In the genomic region with DNA sequence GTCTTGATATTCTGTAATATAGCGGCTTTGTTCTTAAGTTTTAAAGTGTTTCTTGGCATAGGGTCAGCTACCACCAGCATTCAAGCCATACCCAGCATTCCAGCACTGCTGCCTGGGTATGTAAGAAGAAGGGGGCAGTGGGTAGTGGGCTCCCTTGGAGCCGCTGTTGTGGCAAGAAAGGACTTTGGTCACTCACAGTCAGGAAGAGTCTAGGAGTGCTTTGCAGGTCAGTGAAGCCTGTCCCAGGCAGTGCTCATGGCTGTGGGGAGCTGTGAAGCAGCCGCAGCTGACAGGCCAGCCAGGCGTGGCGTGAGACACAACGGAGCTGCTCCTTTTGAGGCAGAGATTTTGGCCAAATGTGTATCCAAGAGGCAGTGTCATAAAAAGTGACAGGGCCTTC, we compare ENCODE assay signal across 1 cellular context.
A peak's percentile ranks its signal among the peaks of the same experiment; 100 is the strongest.
TF ChIP-seq lines count a peak whose summit lies in the region.

No MANE protein-coding gene starts in this region.

TF ChIP-seq in HepG2, 621 proteins besides CTCF, POLR2A, EP300 and RAD21 (continued from another document):
- TF ChIP-seq, protein P1, sequence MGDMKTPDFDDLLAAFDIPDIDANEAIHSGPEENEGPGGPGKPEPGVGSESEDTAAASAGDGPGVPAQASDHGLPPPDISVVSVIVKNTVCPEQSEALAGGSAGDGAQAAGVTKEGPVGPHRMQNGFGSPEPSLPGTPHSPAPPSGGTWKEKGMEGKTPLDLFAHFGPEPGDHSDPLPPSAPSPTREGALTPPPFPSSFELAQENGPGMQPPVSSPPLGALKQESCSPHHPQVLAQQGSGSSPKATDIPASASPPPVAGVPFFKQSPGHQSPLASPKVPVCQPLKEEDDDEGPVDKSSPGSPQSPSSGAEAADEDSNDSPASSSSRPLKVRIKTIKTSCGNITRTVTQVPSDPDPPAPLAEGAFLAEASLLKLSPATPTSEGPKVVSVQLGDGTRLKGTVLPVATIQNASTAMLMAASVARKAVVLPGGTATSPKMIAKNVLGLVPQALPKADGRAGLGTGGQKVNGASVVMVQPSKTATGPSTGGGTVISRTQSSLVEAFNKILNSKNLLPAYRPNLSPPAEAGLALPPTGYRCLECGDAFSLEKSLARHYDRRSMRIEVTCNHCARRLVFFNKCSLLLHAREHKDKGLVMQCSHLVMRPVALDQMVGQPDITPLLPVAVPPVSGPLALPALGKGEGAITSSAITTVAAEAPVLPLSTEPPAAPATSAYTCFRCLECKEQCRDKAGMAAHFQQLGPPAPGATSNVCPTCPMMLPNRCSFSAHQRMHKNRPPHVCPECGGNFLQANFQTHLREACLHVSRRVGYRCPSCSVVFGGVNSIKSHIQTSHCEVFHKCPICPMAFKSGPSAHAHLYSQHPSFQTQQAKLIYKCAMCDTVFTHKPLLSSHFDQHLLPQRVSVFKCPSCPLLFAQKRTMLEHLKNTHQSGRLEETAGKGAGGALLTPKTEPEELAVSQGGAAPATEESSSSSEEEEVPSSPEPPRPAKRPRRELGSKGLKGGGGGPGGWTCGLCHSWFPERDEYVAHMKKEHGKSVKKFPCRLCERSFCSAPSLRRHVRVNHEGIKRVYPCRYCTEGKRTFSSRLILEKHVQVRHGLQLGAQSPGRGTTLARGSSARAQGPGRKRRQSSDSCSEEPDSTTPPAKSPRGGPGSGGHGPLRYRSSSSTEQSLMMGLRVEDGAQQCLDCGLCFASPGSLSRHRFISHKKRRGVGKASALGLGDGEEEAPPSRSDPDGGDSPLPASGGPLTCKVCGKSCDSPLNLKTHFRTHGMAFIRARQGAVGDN (CRISPR knock-in tag; IDR thresholded peaks at IDR 0.05), result peak; percentile 72
- TF ChIP-seq FOXC1 (CRISPR knock-in tag; IDR thresholded peaks at IDR 0.05; ENCODE audit: borderline replicate concordance), result no peak; the same call in 1 of the 2 replicates
- TF ChIP-seq, protein P2, sequence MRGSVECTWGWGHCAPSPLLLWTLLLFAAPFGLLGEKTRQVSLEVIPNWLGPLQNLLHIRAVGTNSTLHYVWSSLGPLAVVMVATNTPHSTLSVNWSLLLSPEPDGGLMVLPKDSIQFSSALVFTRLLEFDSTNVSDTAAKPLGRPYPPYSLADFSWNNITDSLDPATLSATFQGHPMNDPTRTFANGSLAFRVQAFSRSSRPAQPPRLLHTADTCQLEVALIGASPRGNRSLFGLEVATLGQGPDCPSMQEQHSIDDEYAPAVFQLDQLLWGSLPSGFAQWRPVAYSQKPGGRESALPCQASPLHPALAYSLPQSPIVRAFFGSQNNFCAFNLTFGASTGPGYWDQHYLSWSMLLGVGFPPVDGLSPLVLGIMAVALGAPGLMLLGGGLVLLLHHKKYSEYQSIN (CRISPR knock-in tag; IDR thresholded peaks at IDR 0.05; ENCODE audit: borderline replicate concordance), result no peak
- 0 out of 2 replicates have a peak, but pooled peaks have one; percentile 67 for TF ChIP-seq ZBTB38 (CRISPR knock-in tag; IDR thresholded peaks at IDR 0.05)
- no peak for TF ChIP-seq PLRG1 (conservative IDR thresholded peaks at IDR 0.05)
- no peak for TF ChIP-seq ZNF761 (CRISPR knock-in tag; conservative IDR thresholded peaks at IDR 0.05)
- no peak for TF ChIP-seq ZNF780A (CRISPR knock-in tag; IDR thresholded peaks at IDR 0.05)
- no peak for TF ChIP-seq ZFP37 (CRISPR knock-in tag; IDR thresholded peaks at IDR 0.05; ENCODE audit: borderline replicate concordance)
- peak; percentile 45; the same call in 1 of the 2 replicates for TF ChIP-seq GATAD2A (CRISPR knock-in tag; IDR thresholded peaks at IDR 0.05)
- TF ChIP-seq ZMYM2 (CRISPR knock-in tag; IDR thresholded peaks at IDR 0.05), result no peak
- TF ChIP-seq, protein P3, sequence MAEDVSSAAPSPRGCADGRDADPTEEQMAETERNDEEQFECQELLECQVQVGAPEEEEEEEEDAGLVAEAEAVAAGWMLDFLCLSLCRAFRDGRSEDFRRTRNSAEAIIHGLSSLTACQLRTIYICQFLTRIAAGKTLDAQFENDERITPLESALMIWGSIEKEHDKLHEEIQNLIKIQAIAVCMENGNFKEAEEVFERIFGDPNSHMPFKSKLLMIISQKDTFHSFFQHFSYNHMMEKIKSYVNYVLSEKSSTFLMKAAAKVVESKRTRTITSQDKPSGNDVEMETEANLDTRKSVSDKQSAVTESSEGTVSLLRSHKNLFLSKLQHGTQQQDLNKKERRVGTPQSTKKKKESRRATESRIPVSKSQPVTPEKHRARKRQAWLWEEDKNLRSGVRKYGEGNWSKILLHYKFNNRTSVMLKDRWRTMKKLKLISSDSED (CRISPR knock-in tag; IDR thresholded peaks at IDR 0.05), result no peak
- peak; percentile 61; the same call in 1 of the 2 replicates for TF ChIP-seq WIZ (CRISPR knock-in tag; IDR thresholded peaks at IDR 0.05)
- TF ChIP-seq ELF3 (CRISPR knock-in tag; IDR thresholded peaks at IDR 0.05), result 0 out of 2 replicates have a peak, but pooled peaks have one; percentile 24
- TF ChIP-seq, protein P4, sequence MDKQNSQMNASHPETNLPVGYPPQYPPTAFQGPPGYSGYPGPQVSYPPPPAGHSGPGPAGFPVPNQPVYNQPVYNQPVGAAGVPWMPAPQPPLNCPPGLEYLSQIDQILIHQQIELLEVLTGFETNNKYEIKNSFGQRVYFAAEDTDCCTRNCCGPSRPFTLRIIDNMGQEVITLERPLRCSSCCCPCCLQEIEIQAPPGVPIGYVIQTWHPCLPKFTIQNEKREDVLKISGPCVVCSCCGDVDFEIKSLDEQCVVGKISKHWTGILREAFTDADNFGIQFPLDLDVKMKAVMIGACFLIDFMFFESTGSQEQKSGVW (CRISPR knock-in tag; IDR thresholded peaks at IDR 0.05; ENCODE audit: borderline replicate concordance), result no peak
- no peak for TF ChIP-seq REL (CRISPR knock-in tag; conservative IDR thresholded peaks at IDR 0.05)
- no peak for TF ChIP-seq ZSCAN29 (CRISPR knock-in tag; conservative IDR thresholded peaks at IDR 0.05)
- TF ChIP-seq, protein P5, sequence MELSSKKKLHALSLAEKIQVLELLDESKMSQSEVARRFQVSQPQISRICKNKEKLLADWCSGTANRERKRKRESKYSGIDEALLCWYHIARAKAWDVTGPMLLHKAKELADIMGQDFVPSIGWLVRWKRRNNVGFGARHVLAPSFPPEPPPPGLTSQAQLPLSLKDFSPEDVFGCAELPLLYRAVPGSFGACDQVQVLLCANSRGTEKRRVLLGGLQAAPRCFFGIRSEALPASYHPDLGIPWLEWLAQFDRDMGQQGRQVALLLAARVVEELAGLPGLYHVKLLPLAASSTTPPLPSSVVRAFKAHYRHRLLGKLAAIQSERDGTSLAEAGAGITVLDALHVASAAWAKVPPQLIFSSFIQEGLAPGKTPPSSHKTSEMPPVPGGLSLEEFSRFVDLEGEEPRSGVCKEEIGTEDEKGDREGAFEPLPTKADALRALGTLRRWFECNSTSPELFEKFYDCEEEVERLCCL (CRISPR knock-in tag; IDR thresholded peaks at IDR 0.05; ENCODE audit: borderline replicate concordance), result no peak
- TF ChIP-seq, protein P6, sequence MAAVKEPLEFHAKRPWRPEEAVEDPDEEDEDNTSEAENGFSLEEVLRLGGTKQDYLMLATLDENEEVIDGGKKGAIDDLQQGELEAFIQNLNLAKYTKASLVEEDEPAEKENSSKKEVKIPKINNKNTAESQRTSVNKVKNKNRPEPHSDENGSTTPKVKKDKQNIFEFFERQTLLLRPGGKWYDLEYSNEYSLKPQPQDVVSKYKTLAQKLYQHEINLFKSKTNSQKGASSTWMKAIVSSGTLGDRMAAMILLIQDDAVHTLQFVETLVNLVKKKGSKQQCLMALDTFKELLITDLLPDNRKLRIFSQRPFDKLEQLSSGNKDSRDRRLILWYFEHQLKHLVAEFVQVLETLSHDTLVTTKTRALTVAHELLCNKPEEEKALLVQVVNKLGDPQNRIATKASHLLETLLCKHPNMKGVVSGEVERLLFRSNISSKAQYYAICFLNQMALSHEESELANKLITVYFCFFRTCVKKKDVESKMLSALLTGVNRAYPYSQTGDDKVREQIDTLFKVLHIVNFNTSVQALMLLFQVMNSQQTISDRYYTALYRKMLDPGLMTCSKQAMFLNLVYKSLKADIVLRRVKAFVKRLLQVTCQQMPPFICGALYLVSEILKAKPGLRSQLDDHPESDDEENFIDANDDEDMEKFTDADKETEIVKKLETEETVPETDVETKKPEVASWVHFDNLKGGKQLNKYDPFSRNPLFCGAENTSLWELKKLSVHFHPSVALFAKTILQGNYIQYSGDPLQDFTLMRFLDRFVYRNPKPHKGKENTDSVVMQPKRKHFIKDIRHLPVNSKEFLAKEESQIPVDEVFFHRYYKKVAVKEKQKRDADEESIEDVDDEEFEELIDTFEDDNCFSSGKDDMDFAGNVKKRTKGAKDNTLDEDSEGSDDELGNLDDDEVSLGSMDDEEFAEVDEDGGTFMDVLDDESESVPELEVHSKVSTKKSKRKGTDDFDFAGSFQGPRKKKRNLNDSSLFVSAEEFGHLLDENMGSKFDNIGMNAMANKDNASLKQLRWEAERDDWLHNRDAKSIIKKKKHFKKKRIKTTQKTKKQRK (IDR thresholded peaks at IDR 0.05; ENCODE audit: low read length), result no peak
- no peak for TF ChIP-seq ZNF337 (CRISPR knock-in tag; IDR thresholded peaks at IDR 0.05; ENCODE audit: borderline replicate concordance, low read depth)
- no peak for TF ChIP-seq SP140L (CRISPR knock-in tag; IDR thresholded peaks at IDR 0.05; ENCODE audit: borderline replicate concordance)
- no peak for TF ChIP-seq ZFP36 (IDR thresholded peaks at IDR 0.05; ENCODE audit: borderline replicate concordance, low read depth, low read length, partially characterized antibody)
- TF ChIP-seq ZNF543 (CRISPR knock-in tag; IDR thresholded peaks at IDR 0.05), result no peak
- TF ChIP-seq, protein P7, sequence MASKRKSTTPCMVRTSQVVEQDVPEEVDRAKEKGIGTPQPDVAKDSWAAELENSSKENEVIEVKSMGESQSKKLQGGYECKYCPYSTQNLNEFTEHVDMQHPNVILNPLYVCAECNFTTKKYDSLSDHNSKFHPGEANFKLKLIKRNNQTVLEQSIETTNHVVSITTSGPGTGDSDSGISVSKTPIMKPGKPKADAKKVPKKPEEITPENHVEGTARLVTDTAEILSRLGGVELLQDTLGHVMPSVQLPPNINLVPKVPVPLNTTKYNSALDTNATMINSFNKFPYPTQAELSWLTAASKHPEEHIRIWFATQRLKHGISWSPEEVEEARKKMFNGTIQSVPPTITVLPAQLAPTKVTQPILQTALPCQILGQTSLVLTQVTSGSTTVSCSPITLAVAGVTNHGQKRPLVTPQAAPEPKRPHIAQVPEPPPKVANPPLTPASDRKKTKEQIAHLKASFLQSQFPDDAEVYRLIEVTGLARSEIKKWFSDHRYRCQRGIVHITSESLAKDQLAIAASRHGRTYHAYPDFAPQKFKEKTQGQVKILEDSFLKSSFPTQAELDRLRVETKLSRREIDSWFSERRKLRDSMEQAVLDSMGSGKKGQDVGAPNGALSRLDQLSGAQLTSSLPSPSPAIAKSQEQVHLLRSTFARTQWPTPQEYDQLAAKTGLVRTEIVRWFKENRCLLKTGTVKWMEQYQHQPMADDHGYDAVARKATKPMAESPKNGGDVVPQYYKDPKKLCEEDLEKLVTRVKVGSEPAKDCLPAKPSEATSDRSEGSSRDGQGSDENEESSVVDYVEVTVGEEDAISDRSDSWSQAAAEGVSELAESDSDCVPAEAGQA (IDR thresholded peaks at IDR 0.05; ENCODE audit: low read depth), result no peak
- TF ChIP-seq, protein P7 (CRISPR knock-in tag; IDR thresholded peaks at IDR 0.05; ENCODE audit: borderline replicate concordance), result no peak
- no peak for TF ChIP-seq MAFK (conservative IDR thresholded peaks at IDR 0.05 in 1 of 2, IDR thresholded peaks at IDR 0.05 in 1 of 2; ENCODE audit: low read length in 2 of 2)
- no peak for TF ChIP-seq HDAC6 (IDR thresholded peaks at IDR 0.05; ENCODE audit: low read depth, low read length)
- no peak for TF ChIP-seq ZNF136 (CRISPR knock-in tag; IDR thresholded peaks at IDR 0.05; ENCODE audit: low read depth)
- TF ChIP-seq AKAP8 (CRISPR knock-in tag; IDR thresholded peaks at IDR 0.05), result no peak
- 0 out of 2 replicates have a peak, but pooled peaks have one; percentile 29 for TF ChIP-seq SPEN (CRISPR knock-in tag; IDR thresholded peaks at IDR 0.05; ENCODE audit: low read depth)
- TF ChIP-seq, protein P8, sequence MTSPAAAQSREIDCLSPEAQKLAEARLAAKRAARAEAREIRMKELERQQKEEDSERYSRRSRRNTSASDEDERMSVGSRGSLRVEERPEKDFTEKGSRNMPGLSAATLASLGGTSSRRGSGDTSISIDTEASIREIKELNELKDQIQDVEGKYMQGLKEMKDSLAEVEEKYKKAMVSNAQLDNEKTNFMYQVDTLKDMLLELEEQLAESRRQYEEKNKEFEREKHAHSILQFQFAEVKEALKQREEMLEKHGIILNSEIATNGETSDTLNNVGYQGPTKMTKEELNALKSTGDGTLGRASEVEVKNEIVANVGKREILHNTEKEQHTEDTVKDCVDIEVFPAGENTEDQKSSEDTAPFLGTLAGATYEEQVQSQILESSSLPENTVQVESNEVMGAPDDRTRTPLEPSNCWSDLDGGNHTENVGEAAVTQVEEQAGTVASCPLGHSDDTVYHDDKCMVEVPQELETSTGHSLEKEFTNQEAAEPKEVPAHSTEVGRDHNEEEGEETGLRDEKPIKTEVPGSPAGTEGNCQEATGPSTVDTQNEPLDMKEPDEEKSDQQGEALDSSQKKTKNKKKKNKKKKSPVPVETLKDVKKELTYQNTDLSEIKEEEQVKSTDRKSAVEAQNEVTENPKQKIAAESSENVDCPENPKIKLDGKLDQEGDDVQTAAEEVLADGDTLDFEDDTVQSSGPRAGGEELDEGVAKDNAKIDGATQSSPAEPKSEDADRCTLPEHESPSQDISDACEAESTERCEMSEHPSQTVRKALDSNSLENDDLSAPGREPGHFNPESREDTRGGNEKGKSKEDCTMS (CRISPR knock-in tag; conservative IDR thresholded peaks at IDR 0.05), result no peak
- no peak for TF ChIP-seq IKZF4 (CRISPR knock-in tag; IDR thresholded peaks at IDR 0.05; ENCODE audit: borderline replicate concordance, low read depth, not compliant biosample characterization)
- TF ChIP-seq ZNF160 (CRISPR knock-in tag; IDR thresholded peaks at IDR 0.05), result no peak
- no peak for TF ChIP-seq GATA4 (IDR thresholded peaks at IDR 0.05; ENCODE audit: borderline replicate concordance, low read depth)
- TF ChIP-seq, protein P9, sequence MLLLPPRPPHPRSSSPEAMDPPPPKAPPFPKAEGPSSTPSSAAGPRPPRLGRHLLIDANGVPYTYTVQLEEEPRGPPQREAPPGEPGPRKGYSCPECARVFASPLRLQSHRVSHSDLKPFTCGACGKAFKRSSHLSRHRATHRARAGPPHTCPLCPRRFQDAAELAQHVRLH (CRISPR knock-in tag; IDR thresholded peaks at IDR 0.05; ENCODE audit: borderline replicate concordance, low read depth), result no peak
- TF ChIP-seq ZNF614 (CRISPR knock-in tag; IDR thresholded peaks at IDR 0.05; ENCODE audit: borderline replicate concordance), result peak; percentile 28; the same call in 1 of the 2 replicates
- TF ChIP-seq ZNF749 (CRISPR knock-in tag; IDR thresholded peaks at IDR 0.05; ENCODE audit: borderline replicate concordance), result no peak
